In genomic region chr13:29573190-29573589, GRCh38 we compare ENCODE assay signal across 1 cellular context.
TF ChIP-seq lines count a peak whose summit lies in the region.

No MANE protein-coding gene starts in this region.

TF ChIP-seq in WTC11, 78 proteins besides CTCF, POLR2A, EP300 and RAD21 (continued from another document):
- TF ChIP-seq, protein P1, sequence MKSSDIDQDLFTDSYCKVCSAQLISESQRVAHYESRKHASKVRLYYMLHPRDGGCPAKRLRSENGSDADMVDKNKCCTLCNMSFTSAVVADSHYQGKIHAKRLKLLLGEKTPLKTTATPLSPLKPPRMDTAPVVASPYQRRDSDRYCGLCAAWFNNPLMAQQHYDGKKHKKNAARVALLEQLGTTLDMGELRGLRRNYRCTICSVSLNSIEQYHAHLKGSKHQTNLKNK (CRISPR knock-in tag; IDR thresholded peaks at IDR 0.05), result no peak
- no peak for TF ChIP-seq PRDM15 (CRISPR knock-in tag; IDR thresholded peaks at IDR 0.05)
- TF ChIP-seq ZNF121 (CRISPR knock-in tag; IDR thresholded peaks at IDR 0.05), result no peak
- TF ChIP-seq FOXK1 (CRISPR knock-in tag; IDR thresholded peaks at IDR 0.05), result no peak
- TF ChIP-seq, protein P2, sequence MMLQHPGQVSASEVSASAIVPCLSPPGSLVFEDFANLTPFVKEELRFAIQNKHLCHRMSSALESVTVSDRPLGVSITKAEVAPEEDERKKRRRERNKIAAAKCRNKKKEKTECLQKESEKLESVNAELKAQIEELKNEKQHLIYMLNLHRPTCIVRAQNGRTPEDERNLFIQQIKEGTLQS (CRISPR knock-in tag; conservative IDR thresholded peaks at IDR 0.05), result no peak
- no peak for TF ChIP-seq NFE2L1 (CRISPR knock-in tag; IDR thresholded peaks at IDR 0.05)
- no peak for TF ChIP-seq ZBTB43 (CRISPR knock-in tag; IDR thresholded peaks at IDR 0.05)
- TF ChIP-seq IRF2 (CRISPR knock-in tag; IDR thresholded peaks at IDR 0.05; ENCODE audit: borderline replicate concordance, low read depth), result no peak
- no peak for TF ChIP-seq PRRX2 (CRISPR knock-in tag; IDR thresholded peaks at IDR 0.05)
